ENCODE assay signal across 10 cellular contexts in genomic region chr11:102577182-102577581, GRCh38. TPM values are rescaled to one million over a fixed set of nuclear protein-coding genes. Genes with fewer than 3 reads are reported as not detected.
DNase-seq lines count a peak whose midpoint lies in the region; ATAC-seq and TF ChIP-seq lines count a peak whose summit lies in the region.
"Had no signal": no experiment of that assay in that cellular context is flagged by ENCODE, and none has a peak within 500 bp of the region (broad histone marks: within the 10 kb centered on the region; RNA-seq: fewer than 3 reads in every experiment).

No MANE protein-coding gene starts in this region.

- peaks cover 0 to 17% (median 2%) of the 10 kb centered on the region in 3 donors for H3K36me3 Mint-ChIP-seq in CD8-positive, alpha-beta memory T cell
- H3K36me3 Mint-ChIP-seq in endothelial cell (ENCODE audit: low read depth, unreplicated experiment) = no peaks in the 10 kb centered on the region

- no peak for TF ChIP-seq CTCF in endothelial cell (IDR thresholded peaks at IDR 0.05; ENCODE audit: unreplicated experiment)

- H3K4me3 Mint-ChIP-seq in CD8-positive, alpha-beta memory T cell = peak overlapping the region in 5 of 7 donors; percentile 4 to 59 (median 28)
- no peak overlapping the region for H3K4me3 Mint-ChIP-seq in endothelial cell (ENCODE audit: unreplicated experiment)
- H3K4me3 Mint-ChIP-seq: activated B cell treated with CpG ODN at 0.5 μM for 24 hours had no signal

- no peak overlapping the region for H3K18ac ChIP-seq in neuronal stem cell (ENCODE audit: low read length)

- H3K9ac ChIP-seq in neuronal stem cell (ENCODE audit: low read depth, low read length, poor library complexity) = no peak overlapping the region

- no peak overlapping the region for H3K27ac ChIP-seq in CD8-positive, alpha-beta memory T cell (ENCODE audit: low read depth, low read length)
- no peak overlapping the region for H3K27ac ChIP-seq in neuronal stem cell (replicated peaks; ENCODE audit: low read length)

- H4K91ac ChIP-seq in neuronal stem cell (ENCODE audit: low read depth, low read length, poor library complexity) = no peak overlapping the region

- H2BK120ac ChIP-seq in neuronal stem cell (ENCODE audit: low read depth, low read length) = no peak overlapping the region

- H4K8ac ChIP-seq in neuronal stem cell (ENCODE audit: low read depth, low read length) = no peak overlapping the region

- CTCF ChIA-PET in CD8-positive, alpha-beta memory T cell (lab: Charles Lee) = interaction anchor here (0.6 kb wide), 1 partner anchor 36 kb away, joined by 3 read pairs; no protein-coding TSS in a partner anchor

- no peak overlapping the region for H2BK15ac ChIP-seq in neuronal stem cell (ENCODE audit: low read length)

- no peak overlapping the region for H3K4ac ChIP-seq in neuronal stem cell (ENCODE audit: low read length)

- H3K9me3 ChIP-seq in CD8-positive, alpha-beta memory T cell (ENCODE audit: low read length) = no peaks in the 10 kb centered on the region
- H3K9me3 ChIP-seq in neuronal stem cell (replicated peaks in 1 of 2; ENCODE audit: control insufficient read depth in 2 of 2, insufficient read depth in 1 of 2, low read depth in 1 of 2, low read length in 2 of 2) = no peaks in the 10 kb centered on the region

- H3K4me1 ChIP-seq in CD8-positive, alpha-beta memory T cell (ENCODE audit: insufficient read depth, low read length) = peaks cover 20% of the 10 kb centered on the region
- H3K4me1 ChIP-seq in neuronal stem cell (ENCODE audit: control insufficient read depth in 2 of 2, insufficient read depth in 1 of 2, low read depth in 1 of 2, low read length in 2 of 2) = no peaks in the 10 kb centered on the region

- ATAC-seq in GM21423 (IDR thresholded peaks at IDR 0.05; ENCODE audit: unreplicated experiment) = peak; percentile 49

- no peak overlapping the region for H3K14ac ChIP-seq in neuronal stem cell (ENCODE audit: low read length)

- no peak overlapping the region for H2AK5ac ChIP-seq in neuronal stem cell (ENCODE audit: low read depth, low read length)

- H3K9me3 Mint-ChIP-seq in CD8-positive, alpha-beta memory T cell = no peaks in the 10 kb centered on the region
- H3K9me3 Mint-ChIP-seq in endothelial cell (ENCODE audit: unreplicated experiment) = no peaks in the 10 kb centered on the region
- H3K9me3 Mint-ChIP-seq: activated B cell treated with CpG ODN at 0.5 μM for 24 hours had no signal

- peak overlapping the region in 3 of 8 donors; percentile 8 to 79 (median 69) for H3K27ac Mint-ChIP-seq in CD8-positive, alpha-beta memory T cell
- no peak overlapping the region for H3K27ac Mint-ChIP-seq in endothelial cell (ENCODE audit: unreplicated experiment)
- H3K27ac Mint-ChIP-seq: activated B cell treated with CpG ODN at 0.5 μM for 24 hours had no signal

- H3K27me3 ChIP-seq in CD8-positive, alpha-beta memory T cell (ENCODE audit: insufficient read depth, low read length, poor library complexity, severe bottlenecking) = no peaks in the 10 kb centered on the region
- no peaks in the 10 kb centered on the region for H3K27me3 ChIP-seq in neuronal stem cell (ENCODE audit: control insufficient read depth in 3 of 3, insufficient read depth in 3 of 3, low read depth in 1 of 3, low read length in 3 of 3)

- H2BK5ac ChIP-seq in neuronal stem cell (ENCODE audit: low read length) = no peak overlapping the region

- POLR2A ChIA-PET in CD8-positive, alpha-beta memory T cell (lab: Charles Lee) = no interaction called here

- H3K4me2 ChIP-seq in neuronal stem cell (ENCODE audit: insufficient read depth, low read length, poor library complexity, severe bottlenecking) = no peak overlapping the region

- peak in 1 of 5 donors; percentile 11 for DNase-seq in CD8-positive, alpha-beta memory T cell
- DNase-seq in M059J (ENCODE audit: low read depth) (peak; percentile 11), fibroblast of peridontal ligament (ENCODE audit: extremely low read depth) (peak; percentile 62), neuronal stem cell (ENCODE audit: low spot score) (no peak), activated gamma-delta T cell (lab: John Stamatoyannopoulos, UW) (no peak), activated T-cell treated with anti-CD3 and anti-CD28 coated beads for 4 hours (no peak), endothelial cell (ENCODE audit: low spot score) (no peak)
- DNase-seq: activated B cell treated with CpG ODN at 0.5 μM for 24 hours, kidney glomerular epithelial cell had no signal

- H3K4me1 Mint-ChIP-seq in CD8-positive, alpha-beta memory T cell = peaks cover 23 to 31% (median 25%) of the 10 kb centered on the region in 3 donors
- peaks cover 8% of the 10 kb centered on the region for H3K4me1 Mint-ChIP-seq in endothelial cell (ENCODE audit: unreplicated experiment)

- no peak overlapping the region for H2BK12ac ChIP-seq in neuronal stem cell (ENCODE audit: low read length)

- H3K79me1 ChIP-seq in neuronal stem cell (ENCODE audit: low read depth, low read length) = no peaks in the 10 kb centered on the region

- no peaks in the 10 kb centered on the region for H3K36me3 ChIP-seq in CD8-positive, alpha-beta memory T cell (ENCODE audit: insufficient read depth, low read length)
- H3K36me3 ChIP-seq in neuronal stem cell (replicated peaks in 1 of 2; ENCODE audit: control insufficient read depth in 2 of 2, insufficient read depth in 2 of 2, low read length in 2 of 2) = no peaks in the 10 kb centered on the region

- H3K23ac ChIP-seq in neuronal stem cell (ENCODE audit: low read depth, low read length, poor library complexity) = no peak overlapping the region

- H3K4me3 ChIP-seq in CD8-positive, alpha-beta memory T cell (ENCODE audit: low read length) = no peak overlapping the region
- H3K4me3 ChIP-seq in neuronal stem cell (ENCODE audit: low read length in 2 of 2) = no peak overlapping the region

- H3K27me3 Mint-ChIP-seq in CD8-positive, alpha-beta memory T cell = peaks cover 0 to under 1% of the 10 kb centered on the region in 2 donors
- no peaks in the 10 kb centered on the region for H3K27me3 Mint-ChIP-seq in endothelial cell (ENCODE audit: unreplicated experiment)
- H3K27me3 Mint-ChIP-seq: activated B cell treated with CpG ODN at 0.5 μM for 24 hours had no signal

- no peak overlapping the region for H2AFZ ChIP-seq in neuronal stem cell (ENCODE audit: low read length)

RNA-seq across cellular contexts. Expression of gene MMP7, which starts 46.6 kb away (rescaled TPM):
- total RNA-seq in CD8-positive, alpha-beta memory T cell = not detected
- not detected for polyA plus RNA-seq in CD8-positive, alpha-beta memory T cell
- 0.34 and 1.2 TPM in 2 replicates for total RNA-seq in M059J (2014; rRNA removed; shearing (Covaris generic))
- polyA plus RNA-seq in neuronal stem cell (2013, experiment 1 of 2) = not detected
- polyA plus RNA-seq in neuronal stem cell (2013, experiment 2 of 2) = 0.04 TPM
- not detected for total RNA-seq in endothelial cell (ENCODE audit: unreplicated experiment)
- total RNA-seq: activated B cell treated with CpG ODN at 0.5 μM for 24 hours had no signal

RNA-seq across cellular contexts. Expression of gene MMP20, which starts 48.0 kb away (rescaled TPM):
- total RNA-seq in CD8-positive, alpha-beta memory T cell = not detected
- not detected for polyA plus RNA-seq in CD8-positive, alpha-beta memory T cell
- not detected in 2 replicates for total RNA-seq in M059J (2014; rRNA removed; shearing (Covaris generic))
- not detected for polyA plus RNA-seq in neuronal stem cell (2013, experiment 1 of 2)
- polyA plus RNA-seq in neuronal stem cell (2013, experiment 2 of 2) = not detected
- not detected for total RNA-seq in endothelial cell (ENCODE audit: unreplicated experiment)
- total RNA-seq: activated B cell treated with CpG ODN at 0.5 μM for 24 hours had no signal

Comparison
In these comparisons a context has a peak if more than half of its experiments do, and no peak if none do; other contexts are left out.
1. DNase-seq: peak in M059J (single experiment) and fibroblast of peridontal ligament (single experiment); none in neuronal stem cell (single experiment), activated gamma-delta T cell (single experiment), activated T-cell treated with anti-CD3 and anti-CD28 coated beads for 4 hours (single experiment) and endothelial cell (single experiment).